Comparison of ENCODE assay signal across 13 cellular contexts in the genomic region with DNA sequence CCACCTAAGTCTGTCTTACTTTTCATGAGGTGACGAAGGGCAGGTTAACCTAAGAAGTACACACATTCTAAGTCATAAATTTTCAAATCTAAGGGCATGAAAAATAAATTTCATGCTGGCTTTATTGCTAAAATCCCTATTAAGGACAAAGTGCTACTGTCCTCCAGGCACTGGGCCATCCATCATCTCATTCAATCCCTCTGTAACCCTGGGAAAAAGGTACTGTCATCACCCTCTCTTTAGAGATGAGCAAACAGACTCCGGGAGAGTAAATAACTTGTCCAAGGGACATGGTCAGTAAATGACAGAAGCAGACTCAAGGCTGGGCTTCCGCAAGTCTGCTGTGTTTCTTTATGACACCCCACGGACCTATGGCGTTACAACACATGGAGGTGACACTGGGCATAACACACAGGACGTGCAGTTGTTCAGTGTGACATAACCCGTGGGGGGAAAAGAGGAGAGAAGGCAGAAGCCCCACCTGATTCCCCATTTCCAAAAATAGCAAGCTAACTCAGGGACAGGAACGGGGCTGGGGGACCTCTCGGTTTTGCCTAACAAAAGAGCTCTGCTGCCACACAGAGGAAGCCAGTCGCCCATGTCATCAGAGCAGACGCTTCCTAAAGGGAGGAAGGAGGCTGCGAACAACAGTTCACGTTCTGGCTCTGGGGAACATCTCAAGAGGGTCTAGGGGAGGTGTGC. TPM values are rescaled to one million over a fixed set of nuclear protein-coding genes. Genes with fewer than 3 reads are reported as not detected.
DNase-seq lines count a peak whose midpoint lies in the region; ATAC-seq and TF ChIP-seq lines count a peak whose summit lies in the region.
"Had no signal": no experiment of that assay in that cellular context is flagged by ENCODE, and none has a peak within 500 bp of the region (broad histone marks: within the 10 kb centered on the region; RNA-seq: fewer than 3 reads in every experiment).

No MANE protein-coding gene starts in this region.

- H3K9ac ChIP-seq in OCI-LY1 (ENCODE audit: low read length), result no peak overlapping the region; the same call in 1 of the 2 replicates

- DNase-seq in GM12865 (ENCODE audit: low read depth) (peak; percentile 67), LNCaP clone FGC (ENCODE audit: low read depth) (peak; percentile 62), mucosa of descending colon (no peak), SKM-1 (lab: John Stamatoyannopoulos, UW; ENCODE audit: unreplicated experiment) (no peak), AML-193 (lab: John Stamatoyannopoulos, UW) (no peak), NCI-H748 treated with DMSO at 0.1 percent for 48 hours (lab: John Stamatoyannopoulos, UW) (no peak)
- DNase-seq: activated CD4-positive, alpha-beta T cell treated with anti-CD3 and anti-CD28 coated beads, Interleukin-2, amount 10 ng/mL, durations not matched to agents 7 days and 5 days; CD8-positive, alpha-beta T cell; HFFc6; NCI-H524 treated with DMSO at 0.1 percent for 48 hours; stimulated activated CD4-positive, alpha-beta T cell treated with anti-CD3 and anti-CD28 coated beads, Interleukin-4, amount 100 ng/mL, for 1 hour had no signal

- peak overlapping the region; percentile 17; the same call in 1 of the 2 replicates for H3K4me2 ChIP-seq in OCI-LY1 (ENCODE audit: low read length)

- ATAC-seq in mucosa of descending colon, result peak; percentile 44
- no peak for ATAC-seq in GM21515 (IDR thresholded peaks at IDR 0.05; ENCODE audit: unreplicated experiment)
- ATAC-seq: CD8-positive, alpha-beta T cell had no signal

- no peaks in the 10 kb centered on the region for H3K79me2 ChIP-seq in OCI-LY1 (ENCODE audit: insufficient read depth, low read length)

- TF ChIP-seq CTCF in GM12865 (IDR thresholded peaks at IDR 0.05; ENCODE audit: insufficient read depth, low read depth, low read length, missing control alignments) (no peak), LNCaP clone FGC (IDR thresholded peaks at IDR 0.05; ENCODE audit: control insufficient read depth, extremely low read depth, insufficient read depth) (no peak; the same call in 1 of the 2 replicates), OCI-LY1 (IDR thresholded peaks at IDR 0.05; ENCODE audit: low read length) (peak; percentile 41; the same call in 1 of the 2 replicates), mucosa of descending colon (IDR thresholded peaks at IDR 0.05) (no peak)

- no peak overlapping the region for H2AFZ ChIP-seq in OCI-LY1 (ENCODE audit: low read length)

- H3K9me3 ChIP-seq in OCI-LY1 (ENCODE audit: low read length) (no peaks in the 10 kb centered on the region), mucosa of descending colon (no peaks in the 10 kb centered on the region)

- no peaks in the 10 kb centered on the region for H3K9me2 ChIP-seq in OCI-LY1 (ENCODE audit: low read depth, low read length)

- H4K20me1 ChIP-seq in OCI-LY1 (ENCODE audit: insufficient read depth, low read length), result no peaks in the 10 kb centered on the region

- intact Hi-C loops in mucosa of descending colon (cut with DNase I, micrococcal nuclease), result no loop called here

- H3K36me3 ChIP-seq in OCI-LY1 (ENCODE audit: insufficient read depth, low read length), result peaks cover 94% of the 10 kb centered on the region
- H3K36me3 ChIP-seq in mucosa of descending colon (ENCODE audit: low read depth), result peaks cover 8% of the 10 kb centered on the region

- H3K4me3 ChIP-seq in GM12865 (ENCODE audit: low read depth, low read length) (no peak overlapping the region), LNCaP clone FGC (ENCODE audit: low read depth, low read length) (no peak overlapping the region), OCI-LY1 (ENCODE audit: low read depth, low read length, poor library complexity, severe bottlenecking) (no peak overlapping the region), mucosa of descending colon (no peak overlapping the region)

- peak overlapping the region; percentile 60 for H3K27ac ChIP-seq in OCI-LY1 (ENCODE audit: low read depth, low read length, poor library complexity, severe bottlenecking)

- H3F3A ChIP-seq in OCI-LY1 (ENCODE audit: insufficient read depth, low read length), result no peaks in the 10 kb centered on the region

- H3K4me1 ChIP-seq in OCI-LY1 (ENCODE audit: insufficient read depth, low read length, severe bottlenecking) (peaks cover 16% of the 10 kb centered on the region), mucosa of descending colon (ENCODE audit: low read depth) (peaks cover 6% of the 10 kb centered on the region)

- H3K27me3 ChIP-seq in OCI-LY1 (ENCODE audit: insufficient read depth, low read length), result no peaks in the 10 kb centered on the region

RNA-seq across cellular contexts. Expression of a gene that starts 12.5 kb away (rescaled TPM):
- total RNA-seq in mucosa of descending colon, result 10 to 100 TPM; 14.0 to 46.3 (median 34.3) TPM

RNA-seq across cellular contexts. Expression of a gene that starts 25.3 kb away (rescaled TPM):
- not detected for total RNA-seq in mucosa of descending colon
- total RNA-seq: activated CD4-positive, alpha-beta T cell treated with anti-CD3 and anti-CD28 coated beads, Interleukin-2, amount 10 ng/mL, durations not matched to agents 7 days and 5 days had no signal

RNA-seq across cellular contexts. Expression of a gene that starts 27.3 kb away (rescaled TPM):
- 10 to 100 TPM; 47.1 to 52.9 (median 50.7) TPM for total RNA-seq in mucosa of descending colon

RNA-seq across cellular contexts. Expression of a gene that starts 59.9 kb away (rescaled TPM):
- total RNA-seq in mucosa of descending colon, result 100 to 1,000 TPM; 123 to 155 (median 147) TPM

Comparison
In these comparisons a context has a peak if more than half of its experiments do, and no peak if none do; other contexts are left out.
1. DNase-seq: peak in GM12865 (single experiment) and LNCaP clone FGC (single experiment); none in mucosa of descending colon (0 of 3), SKM-1 (single experiment), AML-193 (0 of 2) and NCI-H748 treated with DMSO at 0.1 percent for 48 hours (single experiment).